In the genomic region with DNA sequence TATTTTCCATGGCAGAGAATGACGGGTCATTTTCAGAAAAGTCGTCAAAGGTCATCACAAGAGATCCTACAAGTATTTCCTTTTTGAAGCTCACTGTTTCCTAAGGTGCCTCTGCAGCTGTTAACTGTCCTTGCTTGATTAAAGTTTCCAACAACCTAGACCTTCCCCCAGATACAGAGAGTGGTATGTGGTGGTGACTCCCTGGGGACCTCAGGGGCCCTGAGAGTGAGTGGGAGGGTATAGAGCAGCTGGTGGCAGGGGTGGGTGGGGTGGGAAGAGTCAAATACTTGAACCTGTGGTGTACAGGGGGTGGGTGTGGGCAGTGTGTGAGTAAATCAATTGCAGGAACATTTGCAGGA, we compare ENCODE assay signal across 11 cellular contexts. TPM values are rescaled to one million over a fixed set of nuclear protein-coding genes. Genes with fewer than 3 reads are reported as not detected.
DNase-seq lines count a peak whose midpoint lies in the region; ATAC-seq and TF ChIP-seq lines count a peak whose summit lies in the region.
"Had no signal": no experiment of that assay in that cellular context is flagged by ENCODE, and none has a peak within 500 bp of the region (broad histone marks: within the 10 kb centered on the region; RNA-seq: fewer than 3 reads in every experiment).

No MANE protein-coding gene starts in this region.

- ATAC-seq in GM18907 (IDR thresholded peaks at IDR 0.05; ENCODE audit: unreplicated experiment): peak; percentile 64
- ATAC-seq in memory B cell (ENCODE audit: low read depth): peak; percentile 59
- ATAC-seq in GM18520 (IDR thresholded peaks at IDR 0.05; ENCODE audit: unreplicated experiment): no peak

- WGBS in mammary epithelial cell (ENCODE audit: low coverage, missing lambda C conversion rate): no CpG with 5 or more reads among the region's 2 CpGs

- DNase-seq in Jurkat, Clone E6-1 (ENCODE audit: low read depth, low spot score): peak; percentile 80
- DNase-seq in memory B cell (ENCODE audit: low spot score in 2 of 2) (peak in 1 of 2 donors; percentile 39), NCI-H2107 (lab: John Stamatoyannopoulos, UW) (no peak), mammary epithelial cell (no peak), NCI-H226 (no peak)
- DNase-seq: colonic mucosa, NCI-H1436 had no signal

- TF ChIP-seq CTCF in HEK293 (tag by site-specific recombination; IDR thresholded peaks at IDR 0.05) (no peak), mammary epithelial cell (conservative IDR thresholded peaks at IDR 0.05 in 1 of 2, IDR thresholded peaks at IDR 0.05 in 1 of 2; ENCODE audit: extremely low read depth in 1 of 2, insufficient read depth in 1 of 2, low read depth in 1 of 2, low read length in 2 of 2) (no peak)

- H3K36me3 Mint-ChIP-seq in memory B cell: peaks cover 10% of the 10 kb centered on the region

- H2AFZ ChIP-seq in mammary epithelial cell (ENCODE audit: low read depth, low read length): no peak overlapping the region

- peak overlapping the region; percentile 86 for H3K4me3 Mint-ChIP-seq in memory B cell

- H3K4me2 ChIP-seq in mammary epithelial cell (ENCODE audit: insufficient read depth, low read depth, low read length): no peak overlapping the region

- peak overlapping the region; percentile 98 for H3K27ac Mint-ChIP-seq in memory B cell

- H3K36me3 ChIP-seq in HEK293 (ENCODE audit: control insufficient read depth in 2 of 2, insufficient read depth in 1 of 2, low read length in 2 of 2) (no peaks in the 10 kb centered on the region), mammary epithelial cell (ENCODE audit: insufficient read depth, low read length) (no peaks in the 10 kb centered on the region)
- H3K36me3 ChIP-seq: colonic mucosa had no signal

- H3K79me2 ChIP-seq in mammary epithelial cell (ENCODE audit: insufficient read depth, low read length): no peaks in the 10 kb centered on the region

- no peak overlapping the region for H3K27ac ChIP-seq in HEK293 (ENCODE audit: extremely low read depth, low read depth, low read length)
- H3K27ac ChIP-seq in mammary epithelial cell (ENCODE audit: insufficient read depth, low read depth, low read length): no peak overlapping the region
- H3K27ac ChIP-seq: colonic mucosa had no signal

- no peak overlapping the region for H3K9ac ChIP-seq in mammary epithelial cell (ENCODE audit: insufficient read depth, low read length)

- CTCF ChIA-PET in HEK293 (lab: Yijun Ruan, JAX): interaction anchor here (1.1 to 2.7 kb wide), 3 partner anchors 9 to 27 kb away, joined by 3 to 18 read pairs (median 14); no protein-coding TSS in a partner anchor
- CTCF ChIA-PET in mammary epithelial cell (lab: Charles Lee; ENCODE audit: low non-redundant PET): no interaction called here

- H3K4me1 Mint-ChIP-seq in memory B cell: peaks cover 60% of the 10 kb centered on the region

- POLR2A ChIA-PET in HEK293 (lab: Yijun Ruan, JAX): interaction anchor here (0.8 kb wide), 1 partner anchor 41 kb away, joined by 3 read pairs; no protein-coding TSS in a partner anchor

- no peak overlapping the region for H3K4me3 ChIP-seq in HEK293 (ENCODE audit: low read depth, low read length)
- H3K4me3 ChIP-seq in Jurkat, Clone E6-1 (ENCODE audit: low read length): peak overlapping the region; percentile 33
- no peak overlapping the region for H3K4me3 ChIP-seq in mammary epithelial cell (replicated peaks in 1 of 3; ENCODE audit: insufficient read depth in 1 of 3, low read depth in 2 of 3, low read length in 3 of 3)
- H3K4me3 ChIP-seq: colonic mucosa had no signal

- peaks cover 2% of the 10 kb centered on the region for H3K27me3 ChIP-seq in mammary epithelial cell (ENCODE audit: insufficient read depth, low read length)
- H3K27me3 ChIP-seq: colonic mucosa had no signal

- H3K4me1 ChIP-seq in HEK293 (ENCODE audit: control insufficient read depth, insufficient read depth, low read length): no peaks in the 10 kb centered on the region
- H3K4me1 ChIP-seq in mammary epithelial cell (ENCODE audit: insufficient read depth, low read length): no peaks in the 10 kb centered on the region
- H3K4me1 ChIP-seq: colonic mucosa had no signal

- dilution Hi-C loops in mammary epithelial cell (cut with HindIII; ENCODE audit: low sequenced_read_pairs): loop anchor here (5.0 kb wide), 1 partner anchor 93 kb away; no protein-coding TSS in a partner anchor

- H4K20me1 ChIP-seq in mammary epithelial cell (ENCODE audit: insufficient read depth, low read length): no peaks in the 10 kb centered on the region

- no peaks in the 10 kb centered on the region for H3K9me3 ChIP-seq in HEK293 (ENCODE audit: control insufficient read depth, insufficient read depth, low read depth, low read length)
- no peaks in the 10 kb centered on the region for H3K9me3 ChIP-seq in mammary epithelial cell (replicated peaks; ENCODE audit: insufficient read depth, low read length)
- H3K9me3 ChIP-seq: colonic mucosa had no signal

- no peaks in the 10 kb centered on the region for H3K9me3 Mint-ChIP-seq in memory B cell

- H3K27me3 Mint-ChIP-seq in memory B cell: no peaks in the 10 kb centered on the region

- in situ Hi-C loops in mammary epithelial cell (cut with MboI; ENCODE audit: low sequenced_read_pairs in 2 of 2): no loop called here

- no TSS peak for BruUV-seq in mammary epithelial cell (replicated peaks; lab: Mats Ljungman, UMichigan)

- intact Hi-C loops in mammary epithelial cell (cut with micrococcal nuclease): no loop called here

TF ChIP-seq in HEK293, 187 proteins besides CTCF, POLR2A, EP300 and RAD21:
- TF ChIP-seq ZNF433 (tag by site-specific recombination; IDR thresholded peaks at IDR 0.05; ENCODE audit: low read depth) (no peak), ZNF530 (tag by site-specific recombination; IDR thresholded peaks at IDR 0.05; ENCODE audit: low read depth) (no peak), ZFHX2 (tag by site-specific recombination; conservative IDR thresholded peaks at IDR 0.05) (peak; percentile 44)
- TF ChIP-seq, protein P1, sequence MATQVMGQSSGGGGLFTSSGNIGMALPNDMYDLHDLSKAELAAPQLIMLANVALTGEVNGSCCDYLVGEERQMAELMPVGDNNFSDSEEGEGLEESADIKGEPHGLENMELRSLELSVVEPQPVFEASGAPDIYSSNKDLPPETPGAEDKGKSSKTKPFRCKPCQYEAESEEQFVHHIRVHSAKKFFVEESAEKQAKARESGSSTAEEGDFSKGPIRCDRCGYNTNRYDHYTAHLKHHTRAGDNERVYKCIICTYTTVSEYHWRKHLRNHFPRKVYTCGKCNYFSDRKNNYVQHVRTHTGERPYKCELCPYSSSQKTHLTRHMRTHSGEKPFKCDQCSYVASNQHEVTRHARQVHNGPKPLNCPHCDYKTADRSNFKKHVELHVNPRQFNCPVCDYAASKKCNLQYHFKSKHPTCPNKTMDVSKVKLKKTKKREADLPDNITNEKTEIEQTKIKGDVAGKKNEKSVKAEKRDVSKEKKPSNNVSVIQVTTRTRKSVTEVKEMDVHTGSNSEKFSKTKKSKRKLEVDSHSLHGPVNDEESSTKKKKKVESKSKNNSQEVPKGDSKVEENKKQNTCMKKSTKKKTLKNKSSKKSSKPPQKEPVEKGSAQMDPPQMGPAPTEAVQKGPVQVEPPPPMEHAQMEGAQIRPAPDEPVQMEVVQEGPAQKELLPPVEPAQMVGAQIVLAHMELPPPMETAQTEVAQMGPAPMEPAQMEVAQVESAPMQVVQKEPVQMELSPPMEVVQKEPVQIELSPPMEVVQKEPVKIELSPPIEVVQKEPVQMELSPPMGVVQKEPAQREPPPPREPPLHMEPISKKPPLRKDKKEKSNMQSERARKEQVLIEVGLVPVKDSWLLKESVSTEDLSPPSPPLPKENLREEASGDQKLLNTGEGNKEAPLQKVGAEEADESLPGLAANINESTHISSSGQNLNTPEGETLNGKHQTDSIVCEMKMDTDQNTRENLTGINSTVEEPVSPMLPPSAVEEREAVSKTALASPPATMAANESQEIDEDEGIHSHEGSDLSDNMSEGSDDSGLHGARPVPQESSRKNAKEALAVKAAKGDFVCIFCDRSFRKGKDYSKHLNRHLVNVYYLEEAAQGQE (tag by site-specific recombination; IDR thresholded peaks at IDR 0.05): no peak
- TF ChIP-seq, protein P2, sequence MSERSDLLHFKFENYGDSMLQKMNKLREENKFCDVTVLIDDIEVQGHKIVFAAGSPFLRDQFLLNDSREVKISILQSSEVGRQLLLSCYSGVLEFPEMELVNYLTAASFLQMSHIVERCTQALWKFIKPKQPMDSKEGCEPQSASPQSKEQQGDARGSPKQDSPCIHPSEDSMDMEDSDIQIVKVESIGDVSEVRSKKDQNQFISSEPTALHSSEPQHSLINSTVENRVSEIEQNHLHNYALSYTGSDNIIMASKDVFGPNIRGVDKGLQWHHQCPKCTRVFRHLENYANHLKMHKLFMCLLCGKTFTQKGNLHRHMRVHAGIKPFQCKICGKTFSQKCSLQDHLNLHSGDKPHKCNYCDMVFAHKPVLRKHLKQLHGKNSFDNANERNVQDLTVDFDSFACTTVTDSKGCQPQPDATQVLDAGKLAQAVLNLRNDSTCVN (tag by site-specific recombination; optimal IDR thresholded peaks at IDR 0.05): no peak
TF ChIP-seq in HEK293: peak in this region for 1.

RNA-seq across cellular contexts. Expression of a gene that starts 1.6 kb away (rescaled TPM):
- polyA plus RNA-seq in Jurkat, Clone E6-1 (2012; ENCODE audit: insufficient read depth, insufficient read length): 37.0 TPM
- 1 to 10 TPM; 1.5 to 1.7 TPM for total RNA-seq in mammary epithelial cell
- polyA plus RNA-seq in mammary epithelial cell: 0.49 TPM
- not detected for polyA minus RNA-seq in mammary epithelial cell

RNA-seq across cellular contexts. Expression of a gene that starts 14.7 kb away (rescaled TPM):
- 47.4 TPM for polyA plus RNA-seq in Jurkat, Clone E6-1 (2012; ENCODE audit: insufficient read depth, insufficient read length)
- 10 to 100 TPM; 22.7 to 37.9 TPM for total RNA-seq in mammary epithelial cell
- polyA plus RNA-seq in mammary epithelial cell: 13.1 TPM
- 24.4 TPM for polyA minus RNA-seq in mammary epithelial cell

RNA-seq across cellular contexts. Expression of a gene that starts 31.0 kb away (rescaled TPM):
- 230 TPM for polyA plus RNA-seq in Jurkat, Clone E6-1 (2012; ENCODE audit: insufficient read depth, insufficient read length)
- total RNA-seq in mammary epithelial cell: not detected
- polyA plus RNA-seq in mammary epithelial cell: not detected
- not detected for polyA minus RNA-seq in mammary epithelial cell
- total RNA-seq: kidney epithelial cell had no signal

RNA-seq across cellular contexts. Expression of a gene that starts 38.0 kb away (rescaled TPM):
- polyA plus RNA-seq in Jurkat, Clone E6-1 (2012; ENCODE audit: insufficient read depth, insufficient read length): not detected
- total RNA-seq in mammary epithelial cell: over 10,000 TPM; 16,267 to 114,057 TPM
- 37.3 TPM for polyA plus RNA-seq in mammary epithelial cell
- polyA minus RNA-seq in mammary epithelial cell: 5,045 TPM

RNA-seq across cellular contexts. Expression of a gene that starts 38.3 kb away (rescaled TPM):
- polyA plus RNA-seq in Jurkat, Clone E6-1 (2012; ENCODE audit: insufficient read depth, insufficient read length): 38.7 TPM
- total RNA-seq in mammary epithelial cell: 10 to 100 TPM; 16.3 TPM
- polyA plus RNA-seq in mammary epithelial cell: 13.4 TPM
- polyA minus RNA-seq in mammary epithelial cell: 2.9 TPM
